ENCODE assay signal across 8 cellular contexts in genomic region chr5:119470105-119470763, GRCh38. TPM values are rescaled to one million over a fixed set of nuclear protein-coding genes. Genes with fewer than 3 reads are reported as not detected.
DNase-seq lines count a peak whose midpoint lies in the region; ATAC-seq and TF ChIP-seq lines count a peak whose summit lies in the region.

No MANE protein-coding gene starts in this region.

- H3F3A ChIP-seq in smooth muscle cell (ENCODE audit: low read depth), result no peaks in the 10 kb centered on the region

- TF ChIP-seq CTCF in smooth muscle cell (IDR thresholded peaks at IDR 0.05; ENCODE audit: borderline replicate concordance, insufficient read depth, poor library complexity, severe bottlenecking), result no peak
- no peak for TF ChIP-seq CTCF in uterus (IDR thresholded peaks at IDR 0.05)
- no peak for TF ChIP-seq CTCF in left lung (IDR thresholded peaks at IDR 0.05)
- no peak for TF ChIP-seq CTCF in prostate gland (IDR thresholded peaks at IDR 0.05)

- intact Hi-C loops in uterus (cut with DNase I; ENCODE audit: low total_unique reads), result no loop called here
- intact Hi-C loops in left lung (cut with DNase I), result no loop called here
- intact Hi-C loops in prostate gland (cut with DNase I), result no loop called here

- peaks cover 29% of the 10 kb centered on the region for H3K79me2 ChIP-seq in smooth muscle cell (ENCODE audit: low read depth)

- H3K4me2 ChIP-seq in smooth muscle cell, result no peak overlapping the region

- peak; percentile 70 for ATAC-seq in GM18858 (IDR thresholded peaks at IDR 0.05; ENCODE audit: unreplicated experiment)
- peak; percentile 76 for ATAC-seq in GM21528 (IDR thresholded peaks at IDR 0.05; ENCODE audit: low FRiP score, unreplicated experiment)
- ATAC-seq in HG03432 (IDR thresholded peaks at IDR 0.05; ENCODE audit: unreplicated experiment), result peak; percentile 80
- no peak for ATAC-seq in left lung

- H3K36me3 ChIP-seq in iPS-20b (ENCODE audit: insufficient read depth, low read depth, low read length), result peaks cover 43% of the 10 kb centered on the region
- peaks cover 16% of the 10 kb centered on the region for H3K36me3 ChIP-seq in smooth muscle cell (ENCODE audit: low read depth)
- no peaks in the 10 kb centered on the region for H3K36me3 ChIP-seq in uterus
- peaks cover 0 to 37% of the 10 kb centered on the region in 2 donors for H3K36me3 ChIP-seq in left lung
- H3K36me3 ChIP-seq in prostate gland, result no peaks in the 10 kb centered on the region

- TF ChIP-seq POLR2A in uterus (IDR thresholded peaks at IDR 0.05) (no peak), prostate gland (IDR thresholded peaks at IDR 0.05) (no peak)

- peak overlapping the region; percentile 36 for H3K4me3 ChIP-seq in iPS-20b (ENCODE audit: low read length)
- no peak overlapping the region for H3K4me3 ChIP-seq in smooth muscle cell
- H3K4me3 ChIP-seq in uterus, result no peak overlapping the region
- H3K4me3 ChIP-seq in left lung, result no peak overlapping the region
- H3K4me3 ChIP-seq in prostate gland, result no peak overlapping the region

- H4K20me1 ChIP-seq in smooth muscle cell (ENCODE audit: low read depth), result peaks cover 4% of the 10 kb centered on the region

- H3K27ac ChIP-seq in iPS-20b (ENCODE audit: low read length) (no peak overlapping the region), smooth muscle cell (ENCODE audit: low read depth) (no peak overlapping the region), uterus (no peak overlapping the region), left lung (no peak overlapping the region), prostate gland (no peak overlapping the region)

- WGBS in smooth muscle cell (ENCODE audit: low lambda C conversion rate), result 70% methylated on average over 3 of the region's 3 CpGs
- 90% methylated on average over 3 of the region's 3 CpGs for whole genome bisulfite sequencing in prostate gland

- H3K4me1 ChIP-seq in iPS-20b (ENCODE audit: insufficient read depth, low read length) (peaks cover 13% of the 10 kb centered on the region; the same call in 1 of the 2 replicates), smooth muscle cell (ENCODE audit: low read depth) (peaks cover 8% of the 10 kb centered on the region), uterus (no peaks in the 10 kb centered on the region), left lung (peaks cover 0 to 16% of the 10 kb centered on the region in 2 donors), prostate gland (replicated peaks) (no peaks in the 10 kb centered on the region)

- no peak overlapping the region for H2AFZ ChIP-seq in smooth muscle cell (ENCODE audit: low read depth)

- H3K9ac ChIP-seq in iPS-20b (ENCODE audit: low read depth, low read length) (no peak overlapping the region; the same call in 1 of the 2 replicates), smooth muscle cell (ENCODE audit: low read depth) (no peak overlapping the region)

- no peaks in the 10 kb centered on the region for H3K27me3 ChIP-seq in iPS-20b (ENCODE audit: insufficient read depth, low read length)
- no peaks in the 10 kb centered on the region for H3K27me3 ChIP-seq in smooth muscle cell (ENCODE audit: low read depth)
- no peaks in the 10 kb centered on the region for H3K27me3 ChIP-seq in uterus
- H3K27me3 ChIP-seq in left lung, result no peaks in the 10 kb centered on the region
- H3K27me3 ChIP-seq in prostate gland (replicated peaks; ENCODE audit: insufficient read depth), result no peaks in the 10 kb centered on the region

- no peak for DNase-seq in smooth muscle cell (lab: John Stamatoyannopoulos, UW; ENCODE audit: unreplicated experiment)
- DNase-seq in uterus, result no peak
- no peak for DNase-seq in left lung
- no peak for DNase-seq in prostate gland (ENCODE audit: low spot score)

- H3K9me3 ChIP-seq in iPS-20b (ENCODE audit: insufficient read depth, low read depth, low read length) (peaks cover 9% of the 10 kb centered on the region), smooth muscle cell (replicated peaks; ENCODE audit: low read depth) (peaks cover 6% of the 10 kb centered on the region), uterus (peaks cover 0 to 15% of the 10 kb centered on the region in 2 donors), left lung (peaks cover 0 to 31% of the 10 kb centered on the region in 2 donors), prostate gland (no peaks in the 10 kb centered on the region)

RNA-seq across cellular contexts. Expression of gene HSD17B4, which starts 17.9 kb away (rescaled TPM):
- total RNA-seq in smooth muscle cell (116 and 136 TPM in 2 replicates), uterus (100 to 1,000 TPM in 3 of 4 donors, 10 to 100 TPM in 1; 93.8 to 167 (median 150) TPM), left lung (100 to 1,000 TPM; 351 to 413 TPM), prostate gland (100 to 1,000 TPM in 1 of 2 donors, 10 to 100 TPM in 1; 93.7 to 225 TPM)
- polyA plus RNA-seq in smooth muscle cell, result 64.5 and 79.5 TPM in 2 replicates
